In the genomic region with DNA sequence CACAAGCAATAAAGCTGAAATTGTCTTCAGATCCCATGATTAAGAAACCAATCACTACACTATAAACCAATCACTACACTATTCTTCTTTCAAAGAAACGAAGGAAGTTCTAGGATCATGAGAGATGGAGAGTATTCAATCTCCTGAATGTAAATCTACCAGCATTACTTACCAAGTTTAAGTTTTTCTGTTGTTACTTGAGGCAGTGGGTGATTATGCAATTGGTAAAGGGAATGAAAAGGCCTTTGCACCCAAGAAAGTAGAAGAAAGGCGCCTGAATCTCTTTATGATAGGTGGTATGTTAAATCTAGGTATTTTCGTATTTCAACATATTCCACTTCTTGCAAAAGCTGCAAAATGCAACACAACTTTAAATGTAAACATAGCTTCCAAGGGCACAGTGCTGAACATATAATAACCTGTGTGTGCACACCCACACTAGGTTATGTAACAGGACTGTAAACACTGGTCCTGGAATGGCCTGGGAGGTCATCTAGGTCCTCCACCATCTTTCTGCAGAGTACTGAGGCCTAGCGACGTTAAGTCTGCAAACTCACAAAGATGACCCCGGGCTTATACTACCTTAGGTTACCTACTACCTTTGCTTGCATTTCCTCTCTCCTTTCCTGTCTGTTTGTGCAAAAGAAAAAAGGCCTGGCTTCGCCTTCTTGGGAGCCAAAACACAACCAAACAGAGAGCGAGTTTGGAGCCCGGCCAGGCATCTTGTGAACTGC, we compare ENCODE assay signal across 8 cellular contexts. TPM values are rescaled to one million over a fixed set of nuclear protein-coding genes. Genes with fewer than 3 reads are reported as not detected.
DNase-seq lines count a peak whose midpoint lies in the region; ATAC-seq and TF ChIP-seq lines count a peak whose summit lies in the region.

No MANE protein-coding gene starts in this region.

- H3K27me3 ChIP-seq in BLaER1 treated with 17β-estradiol and CSF1 and Interleukin-3, amounts not matched to agents 10 nM and 100 nM: no peaks in the 10 kb centered on the region

- H3K36me3 Mint-ChIP-seq in chondrocyte (ENCODE audit: low read depth): no peaks in the 10 kb centered on the region

- H3K4me1 ChIP-seq in BLaER1 treated with 17β-estradiol and CSF1 and Interleukin-3, amounts not matched to agents 10 nM and 100 nM: peaks cover 12 to 24% (median 17%) of the 10 kb centered on the region in 10 experiments; a peak in 18 of 20 replicates
- no peaks in the 10 kb centered on the region for H3K4me1 ChIP-seq in mesodermal cell (ENCODE audit: control insufficient read depth, insufficient read depth, low read length, poor library complexity, severe bottlenecking)

- no peak for ATAC-seq in HG03565 (IDR thresholded peaks at IDR 0.05; ENCODE audit: unreplicated experiment)

- H4K20me1 ChIP-seq in BLaER1 treated with 17β-estradiol and CSF1 and Interleukin-3, amounts not matched to agents 10 nM and 100 nM: peaks cover 0 to 28% (median 0%) of the 10 kb centered on the region in 11 experiments; a peak in 3 of 22 replicates

- no peak for DNase-seq in LNCaP clone FGC (ENCODE audit: low read depth)
- DNase-seq in chondrocyte (ENCODE audit: low spot score): no peak
- DNase-seq in NCI-H2196 treated with DMSO at 0.1 percent for 48 hours (lab: John Stamatoyannopoulos, UW; ENCODE audit: unreplicated experiment): no peak
- DNase-seq in D341Med (ENCODE audit: low spot score): no peak
- DNase-seq in SIG-M5 treated with dmso at 0.1 percent for 504 hours (lab: John Stamatoyannopoulos, UW; ENCODE audit: unreplicated experiment): no peak

- H3K4me3 Mint-ChIP-seq in chondrocyte (ENCODE audit: unreplicated experiment): peak overlapping the region; percentile 89

- H3K27me3 Mint-ChIP-seq in chondrocyte (ENCODE audit: low read depth): no peaks in the 10 kb centered on the region

- no peak for TF ChIP-seq CTCF in LNCaP clone FGC (IDR thresholded peaks at IDR 0.05; ENCODE audit: control insufficient read depth, extremely low read depth, insufficient read depth)
- TF ChIP-seq CTCF in chondrocyte (IDR thresholded peaks at IDR 0.05): no peak

- H3K9ac ChIP-seq in BLaER1 treated with 17β-estradiol and CSF1 and Interleukin-3, amounts not matched to agents 10 nM and 100 nM: peak overlapping the region; percentile 73 to 94 (median 90); a peak in 21 of 22 replicates

- H3K9me3 ChIP-seq in BLaER1 treated with 17β-estradiol and CSF1 and Interleukin-3, amounts not matched to agents 10 nM and 100 nM (replicated peaks in 1 of 11): peaks cover 0 to 3% (median 0%) of the 10 kb centered on the region in 11 experiments; a peak in 1 of 22 replicates
- no peaks in the 10 kb centered on the region for H3K9me3 ChIP-seq in mesodermal cell (ENCODE audit: control insufficient read depth, low read length)

- H3K4me3 ChIP-seq in BLaER1 treated with 17β-estradiol and CSF1 and Interleukin-3, amounts not matched to agents 10 nM and 100 nM: peak overlapping the region; percentile 89 to 96 (median 92)
- H3K4me3 ChIP-seq in LNCaP clone FGC (ENCODE audit: low read depth, low read length): peak overlapping the region; percentile 94
- peak overlapping the region; percentile 79 for H3K4me3 ChIP-seq in mesodermal cell (ENCODE audit: extremely low read depth, insufficient read depth, low read length, poor library complexity, severe bottlenecking)

- H3K27ac ChIP-seq in BLaER1 treated with 17β-estradiol and CSF1 and Interleukin-3, amounts not matched to agents 10 nM and 100 nM: peak overlapping the region in 10 of 11 experiments; percentile 80 to 89 (median 88); a peak in 20 of 22 replicates
- H3K27ac ChIP-seq in mesodermal cell (ENCODE audit: low read depth, low read length, severe bottlenecking): peak overlapping the region; percentile 82

- WGBS in mesodermal cell (ENCODE audit: insufficient coverage in 2 of 2), 2 experiments: 41 to 47% methylated on average over 5 of the region's 9 CpGs

- peak overlapping the region; percentile 78 to 92 (median 86) for H3K4me2 ChIP-seq in BLaER1 treated with 17β-estradiol and CSF1 and Interleukin-3, amounts not matched to agents 10 nM and 100 nM

- H3K4me1 Mint-ChIP-seq in chondrocyte (ENCODE audit: low read depth): peaks cover 47% of the 10 kb centered on the region

- H3K36me3 ChIP-seq in BLaER1 treated with 17β-estradiol and CSF1 and Interleukin-3, amounts not matched to agents 10 nM and 100 nM: no peaks in the 10 kb centered on the region
- no peaks in the 10 kb centered on the region for H3K36me3 ChIP-seq in mesodermal cell (ENCODE audit: control insufficient read depth, insufficient read depth, low read length)

- peak overlapping the region; percentile 96 for H3K27ac Mint-ChIP-seq in chondrocyte (ENCODE audit: unreplicated experiment)

- no peaks in the 10 kb centered on the region for H3K9me3 Mint-ChIP-seq in chondrocyte (ENCODE audit: low read depth)

RNA-seq across cellular contexts. Expression of a gene that starts 1.1 kb away (rescaled TPM):
- 49.6 to 66.6 TPM (median 52.7 TPM) in 3 replicates for total RNA-seq in chondrocyte
- polyA plus RNA-seq in mesodermal cell (2013, experiment 1 of 2): 42.5 TPM
- 44.0 TPM for polyA plus RNA-seq in mesodermal cell (2013, experiment 2 of 2)
